15 cellular contexts compared by ENCODE assay signal in genomic region chr6:146870765-146871164, GRCh38.
DNase-seq lines count a peak whose midpoint lies in the region; ATAC-seq, FAIRE-seq and TF ChIP-seq lines count a peak whose summit lies in the region.
"Had no signal": no experiment of that assay in that cellular context is flagged by ENCODE, and none has a peak within 500 bp of the region (broad histone marks: within the 10 kb centered on the region; RNA-seq: fewer than 3 reads in every experiment).

No MANE protein-coding gene starts in this region.

- no peak for TF ChIP-seq POLR2A in Peyer's patch (IDR thresholded peaks at IDR 0.05)

- H3K27me3 ChIP-seq in small intestine (ENCODE audit: control insufficient read depth in 2 of 2, insufficient read depth in 2 of 2, low read length in 2 of 2) (no peaks in the 10 kb centered on the region), Peyer's patch (no peaks in the 10 kb centered on the region)

- DNase-seq in small intestine: no peak
- no peak for DNase-seq in activated gamma-delta T cell treated with Interleukin-2 at 50 U/mL for 16 hours
- DNase-seq in COLO668 (lab: John Stamatoyannopoulos, UW; ENCODE audit: unreplicated experiment): no peak
- DNase-seq in Peyer's patch: no peak
- DNase-seq: activated CD8-positive, alpha-beta memory T cell treated with anti-CD3 and anti-CD28 coated beads, Interleukin-2, amount 50 U/mL, for 4 hours; CD4-positive, alpha-beta memory T cell; HCEC 1CT; head of caudate nucleus; NCI-H1930 had no signal

- H3K4me3 Mint-ChIP-seq in dendritic cell treated with granulocyte-macrophage colony-stimulating factor and Interleukin-4, amounts not matched to agents 40 ng/mL and 50 ng/mL, for 4 days: no peak overlapping the region
- H3K4me3 Mint-ChIP-seq: CD4-positive, alpha-beta memory T cell; T-helper 2 cell treated with Interferon-gamma antibody and Interleukin-4, amounts not matched to agents 5 μg/mL and 100 μg/mL, for 36 hours had no signal

- peak overlapping the region; percentile 13 for H3K27ac Mint-ChIP-seq in dendritic cell treated with granulocyte-macrophage colony-stimulating factor and Interleukin-4, amounts not matched to agents 40 ng/mL and 50 ng/mL, for 4 days
- H3K27ac Mint-ChIP-seq: CD4-positive, alpha-beta memory T cell; IgD-negative memory B cell; T-helper 2 cell treated with Interferon-gamma antibody and Interleukin-4, amounts not matched to agents 5 μg/mL and 100 μg/mL, for 36 hours had no signal

- H3K4me1 Mint-ChIP-seq in dendritic cell treated with granulocyte-macrophage colony-stimulating factor and Interleukin-4, amounts not matched to agents 40 ng/mL and 50 ng/mL, for 4 days (ENCODE audit: low read depth): peaks cover 7% of the 10 kb centered on the region
- H3K4me1 Mint-ChIP-seq: CD4-positive, alpha-beta memory T cell had no signal

- H3K4me3 ChIP-seq in small intestine (ENCODE audit: low read depth in 1 of 2, low read length in 2 of 2) (no peak overlapping the region), Peyer's patch (no peak overlapping the region)

- H3K9me3 ChIP-seq in small intestine (ENCODE audit: control insufficient read depth, low read depth) (no peaks in the 10 kb centered on the region), Peyer's patch (no peaks in the 10 kb centered on the region)

- H3K27me3 Mint-ChIP-seq in dendritic cell treated with granulocyte-macrophage colony-stimulating factor and Interleukin-4, amounts not matched to agents 40 ng/mL and 50 ng/mL, for 4 days: no peaks in the 10 kb centered on the region

- ATAC-seq in GM18867 (IDR thresholded peaks at IDR 0.05; ENCODE audit: unreplicated experiment) (peak; percentile 72), GM21390 (IDR thresholded peaks at IDR 0.05; ENCODE audit: unreplicated experiment) (peak; percentile 56), HG03095 (IDR thresholded peaks at IDR 0.05; ENCODE audit: unreplicated experiment) (peak; percentile 65)

- TF ChIP-seq CTCF in Peyer's patch (IDR thresholded peaks at IDR 0.05): no peak

- H3K36me3 ChIP-seq in small intestine (ENCODE audit: control insufficient read depth in 2 of 2, insufficient read depth in 2 of 2, low read length in 2 of 2): no peaks in the 10 kb centered on the region
- H3K36me3 ChIP-seq in Peyer's patch: no peaks in the 10 kb centered on the region

- H3K27ac ChIP-seq in small intestine (ENCODE audit: low read depth in 1 of 2, low read length in 1 of 2) (no peak overlapping the region), Peyer's patch (no peak overlapping the region)

- no peaks in the 10 kb centered on the region for H3K9me3 Mint-ChIP-seq in dendritic cell treated with granulocyte-macrophage colony-stimulating factor and Interleukin-4, amounts not matched to agents 40 ng/mL and 50 ng/mL, for 4 days
- H3K9me3 Mint-ChIP-seq: CD4-positive, alpha-beta memory T cell; IgD-negative memory B cell; T-helper 2 cell treated with Interferon-gamma antibody and Interleukin-4, amounts not matched to agents 5 μg/mL and 100 μg/mL, for 36 hours had no signal

- intact Hi-C loops in dendritic cell treated with granulocyte-macrophage colony-stimulating factor and Interleukin-4, amounts not matched to agents 40 ng/mL and 50 ng/mL, for 4 days (cut with micrococcal nuclease): no loop called here

- no peaks in the 10 kb centered on the region for H3K36me3 Mint-ChIP-seq in dendritic cell treated with granulocyte-macrophage colony-stimulating factor and Interleukin-4, amounts not matched to agents 40 ng/mL and 50 ng/mL, for 4 days (ENCODE audit: low read depth)
- H3K36me3 Mint-ChIP-seq: CD4-positive, alpha-beta memory T cell had no signal

- 74 to 92% (median 76%) methylated on average over 3 of the region's 3 CpGs for WGBS in small intestine, 3 donors

- H3K4me1 ChIP-seq in small intestine (ENCODE audit: control insufficient read depth in 2 of 2, insufficient read depth in 1 of 2, low read depth in 1 of 2, low read length in 1 of 2): no peaks in the 10 kb centered on the region
- H3K4me1 ChIP-seq in Peyer's patch: no peaks in the 10 kb centered on the region

- FAIRE-seq in small intestine (lab: Jason Lieb, UNC): no peak
